In the genomic region with DNA sequence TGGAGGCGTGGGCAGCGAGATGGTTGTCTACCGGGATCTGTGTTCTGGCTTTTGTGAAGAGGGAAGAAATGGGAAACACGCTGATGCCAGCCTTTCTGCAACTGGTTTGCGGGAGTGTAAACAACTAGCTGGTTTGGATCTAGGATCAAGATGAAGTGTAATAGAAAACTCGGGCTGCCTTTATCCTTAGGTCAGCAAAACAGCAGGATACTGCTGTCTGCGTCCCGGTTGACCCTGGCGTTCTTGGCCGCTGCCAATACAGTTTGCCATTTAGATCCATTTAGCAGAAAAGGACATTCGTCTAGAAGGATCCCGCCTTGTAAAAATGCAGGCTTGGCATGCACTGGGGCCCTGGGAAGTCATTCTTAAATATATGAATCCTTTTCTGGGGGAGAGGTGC, we compare ENCODE assay signal across 18 cellular contexts. TPM values are rescaled to one million over a fixed set of nuclear protein-coding genes. Genes with fewer than 3 reads are reported as not detected.
"Had no signal": no experiment of that assay in that cellular context is flagged by ENCODE, and none has a peak within 500 bp of the region (broad histone marks: within the 10 kb centered on the region; RNA-seq: fewer than 3 reads in every experiment).

No MANE protein-coding gene starts in this region.

- ATAC-seq: activated CD8-positive, alpha-beta T cell treated with anti-CD3 and anti-CD28 coated beads, Interleukin-2, amount 10 ng/mL, durations not matched to agents 7 days and 5 days; activated naive CD4-positive, alpha-beta T cell treated with anti-CD3 and anti-CD28 coated beads, Interleukin-2, amount 50 U/mL, for 72 hours; activated T-cell treated with anti-CD3 and anti-CD28 coated beads, Interleukin-2, amount 50 U/mL, for 72 hours; natural killer cell treated with Interleukin-12 subunit alpha and Interleukin-12 subunit beta and Interleukin-15 and Interleukin-18, amount 100 ng/mL, for 72 hours had no signal

- H3K9me3 ChIP-seq: ovary, sigmoid colon, uterus had no signal

- H3K27me3 Mint-ChIP-seq: activated B cell treated with CpG ODN at 0.5 μM for 24 hours had no signal

- DNase-seq: activated B cell treated with CpG ODN at 0.5 μM for 24 hours; activated CD4-positive, alpha-beta T cell treated with anti-CD3 and anti-CD28 coated beads for 48 hours; activated CD8-positive, alpha-beta memory T cell treated with anti-CD3 and anti-CD28 coated beads, Interleukin-2, amount 50 U/mL, for 4 hours; activated CD8-positive, alpha-beta T cell treated with anti-CD3 and anti-CD28 coated beads, Interleukin-2, amount 10 ng/mL, durations not matched to agents 7 days and 5 days; activated gamma-delta T cell; activated T-cell treated with anti-CD3 and anti-CD28 coated beads, Interleukin-2, amount 50 U/mL, for 72 hours; amniotic stem cell; caudate nucleus; effector memory CD4-positive, alpha-beta T cell; foreskin melanocyte; ovary; sigmoid colon; stimulated activated CD4-positive, alpha-beta T cell treated with anti-CD3 and anti-CD28 coated beads, Interleukin-12 subunit alpha, Interleukin-12 subunit beta, amount 100 ng/mL, for 4 hours; stimulated activated CD4-positive, alpha-beta T cell treated with anti-CD3 and anti-CD28 coated beads, Interleukin-2, amount 100 ng/mL, for 24 hours; uterus had no signal

- H3K27ac Mint-ChIP-seq: activated B cell treated with CpG ODN at 0.5 μM for 24 hours; activated CD8-positive, alpha-beta T cell treated with anti-CD3 and anti-CD28 coated beads, Interleukin-2, amount 10 ng/mL, durations not matched to agents 7 days and 5 days; activated naive CD4-positive, alpha-beta T cell treated with anti-CD3 and anti-CD28 coated beads, Interleukin-2, amount 50 U/mL, for 72 hours; activated T-cell treated with anti-CD3 and anti-CD28 coated beads, Interleukin-2, amount 50 U/mL, for 72 hours; natural killer cell treated with Interleukin-12 subunit alpha and Interleukin-12 subunit beta and Interleukin-15 and Interleukin-18, amount 100 ng/mL, for 72 hours; T-helper 2 cell treated with Interferon-gamma antibody and Interleukin-4, amounts not matched to agents 5 μg/mL and 100 μg/mL, for 36 hours had no signal

- H3K27me3 ChIP-seq: ovary, sigmoid colon, uterus had no signal

- H3K4me3 ChIP-seq: ovary, sigmoid colon, uterus had no signal

- H3K36me3 Mint-ChIP-seq: activated naive CD4-positive, alpha-beta T cell treated with anti-CD3 and anti-CD28 coated beads, Interleukin-2, amount 50 U/mL, for 72 hours; natural killer cell treated with Interleukin-12 subunit alpha and Interleukin-12 subunit beta and Interleukin-15 and Interleukin-18, amount 100 ng/mL, for 72 hours had no signal

- H3K27ac ChIP-seq: sigmoid colon, uterus had no signal

- H3K4me3 Mint-ChIP-seq: activated B cell treated with CpG ODN at 0.5 μM for 24 hours; activated CD8-positive, alpha-beta T cell treated with anti-CD3 and anti-CD28 coated beads, Interleukin-2, amount 10 ng/mL, durations not matched to agents 7 days and 5 days; activated T-cell treated with anti-CD3 and anti-CD28 coated beads, Interleukin-2, amount 50 U/mL, for 72 hours; natural killer cell treated with Interleukin-12 subunit alpha and Interleukin-12 subunit beta and Interleukin-15 and Interleukin-18, amount 100 ng/mL, for 72 hours; T-helper 2 cell treated with Interferon-gamma antibody and Interleukin-4, amounts not matched to agents 5 μg/mL and 100 μg/mL, for 36 hours had no signal

- H3K36me3 ChIP-seq: ovary, sigmoid colon, uterus had no signal

- H3K9me3 Mint-ChIP-seq: activated naive CD4-positive, alpha-beta T cell treated with anti-CD3 and anti-CD28 coated beads, Interleukin-2, amount 50 U/mL, for 72 hours; activated T-cell treated with anti-CD3 and anti-CD28 coated beads, Interleukin-2, amount 50 U/mL, for 72 hours; natural killer cell treated with Interleukin-12 subunit alpha and Interleukin-12 subunit beta and Interleukin-15 and Interleukin-18, amount 100 ng/mL, for 72 hours; T-helper 2 cell treated with Interferon-gamma antibody and Interleukin-4, amounts not matched to agents 5 μg/mL and 100 μg/mL, for 36 hours had no signal

RNA-seq across cellular contexts. Expression of gene RAB31, which starts 42.0 kb away (rescaled TPM):
- total RNA-seq: activated CD8-positive, alpha-beta T cell treated with anti-CD3 and anti-CD28 coated beads, Interleukin-2, amount 10 ng/mL, durations not matched to agents 7 days and 5 days had no signal
